ENCODE assay signal across 1 cellular context in the genomic region with DNA sequence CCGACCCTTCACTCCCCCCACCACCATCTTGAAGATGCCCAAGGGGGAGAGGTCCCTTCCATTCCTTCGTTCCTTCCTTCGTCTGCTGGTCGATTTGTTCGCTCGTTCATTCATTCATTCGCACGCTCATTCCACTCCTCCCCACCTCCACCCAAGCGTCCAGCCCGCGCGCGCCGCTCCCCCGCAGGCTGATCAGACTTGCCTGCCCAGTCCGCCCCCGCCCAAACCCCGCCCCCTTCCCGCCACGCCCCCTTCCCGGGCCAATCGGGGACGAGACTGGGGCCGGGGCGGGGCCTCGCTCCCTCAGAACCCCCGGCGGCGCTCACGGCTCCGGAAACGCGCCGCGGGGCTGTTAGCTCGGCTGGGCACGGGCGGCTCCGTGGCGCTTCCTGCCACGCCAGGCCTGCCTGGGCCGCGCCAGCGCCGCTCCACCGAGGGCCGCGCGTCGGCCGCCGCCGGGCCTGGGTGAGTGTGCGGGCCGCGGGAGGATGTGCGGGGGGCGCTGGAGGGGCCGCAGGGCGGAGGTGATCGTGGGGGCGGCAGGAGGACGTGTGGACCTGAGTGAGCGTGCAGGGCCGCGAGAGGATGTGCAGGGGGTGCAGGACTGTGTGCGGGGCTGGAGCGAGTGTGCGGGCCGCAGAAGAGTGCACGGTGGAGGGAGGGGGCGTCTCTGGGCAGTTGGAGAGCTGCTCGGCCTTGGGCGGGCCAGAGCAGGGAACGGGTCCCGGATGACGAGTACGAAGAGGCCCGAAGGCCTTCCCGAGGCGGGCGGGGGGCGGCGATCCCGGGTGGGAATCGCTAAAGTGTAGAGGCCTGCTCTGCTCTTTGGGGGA.
TF ChIP-seq lines count a peak whose summit lies in the region.

A gene with protein sequence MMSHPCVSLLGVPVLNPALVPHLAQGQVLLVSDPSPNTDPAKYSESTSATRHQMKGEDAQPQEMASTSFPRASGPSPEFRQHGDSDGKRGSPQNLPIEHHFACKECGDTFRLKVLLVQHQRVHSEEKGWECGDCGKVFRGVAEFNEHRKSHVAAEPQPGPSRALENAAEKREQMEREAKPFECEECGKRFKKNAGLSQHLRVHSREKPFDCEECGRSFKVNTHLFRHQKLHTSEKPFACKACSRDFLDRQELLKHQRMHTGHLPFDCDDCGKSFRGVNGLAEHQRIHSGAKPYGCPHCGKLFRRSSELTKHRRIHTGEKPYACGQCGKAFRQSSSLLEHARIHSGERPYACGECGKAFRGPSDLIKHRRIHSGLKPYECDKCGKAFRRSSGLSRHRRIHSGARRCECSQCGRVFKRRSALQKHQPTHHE (plus strand): TSS at position 333 of the 833 bp plus-strand sequence. CDS start 2,527 bp downstream, outside the sequence.

TF ChIP-seq in K562, 482 proteins besides CTCF, POLR2A, EP300 and RAD21 (continued from another document and continues in another):
- TF ChIP-seq L3MBTL2 (IDR thresholded peaks at IDR 0.05) (peak; percentile 46; the same call in 1 of the 2 replicates), KHSRP (IDR thresholded peaks at IDR 0.05) (no peak), KAT8 (IDR thresholded peaks at IDR 0.05; ENCODE audit: low read depth) (no peak), NR3C1 (CRISPR knock-in tag; IDR thresholded peaks at IDR 0.05) (no peak), ATF7 (IDR thresholded peaks at IDR 0.05) (no peak), IRF2 (CRISPR knock-in tag; IDR thresholded peaks at IDR 0.05) (no peak), ZNF24 (IDR thresholded peaks at IDR 0.05) (peak; percentile 98), BMI1 (IDR thresholded peaks at IDR 0.05; ENCODE audit: low read length) (no peak), LARP7 (IDR thresholded peaks at IDR 0.05) (peak; percentile 85; the same call in 1 of the 2 replicates), ZFP30 (CRISPR knock-in tag; IDR thresholded peaks at IDR 0.05; ENCODE audit: borderline replicate concordance) (no peak), MCM5 (IDR thresholded peaks at IDR 0.05; ENCODE audit: low read depth) (no peak), PTTG1 (tag; IDR thresholded peaks at IDR 0.05; ENCODE audit: low read depth) (no peak), GTF2F1 (IDR thresholded peaks at IDR 0.05; ENCODE audit: low read depth, low read length) (no peak), HSF4 (CRISPR knock-in tag; IDR thresholded peaks at IDR 0.05; ENCODE audit: borderline replicate concordance) (no peak), RB1 (IDR thresholded peaks at IDR 0.05; ENCODE audit: low read depth) (0 out of 2 replicates have a peak, but pooled peaks have one; percentile 41), PHF20 (IDR thresholded peaks at IDR 0.05; ENCODE audit: partially characterized antibody) (no peak), ELF1 (tag; IDR thresholded peaks at IDR 0.05) (peak; percentile 56), TCF7L2 (IDR thresholded peaks at IDR 0.05; ENCODE audit: low read depth, low read length) (no peak), NR2C1 (IDR thresholded peaks at IDR 0.05) (no peak), NR2C1 (tag; IDR thresholded peaks at IDR 0.05) (no peak), RBBP5 (IDR thresholded peaks at IDR 0.05; ENCODE audit: borderline replicate concordance, insufficient read depth, low read length, poor library complexity, severe bottlenecking) (peak; percentile 72), NONO (IDR thresholded peaks at IDR 0.05; ENCODE audit: low read depth in 2 of 2, low read length in 1 of 2) (peak; percentile 72 to 77; a peak in 3 of 4 replicates), CBFB (CRISPR knock-in tag; IDR thresholded peaks at IDR 0.05) (no peak), NCOA4 (IDR thresholded peaks at IDR 0.05; ENCODE audit: partially characterized antibody) (no peak), EP400 (IDR thresholded peaks at IDR 0.05) (no peak), XRCC5 (IDR thresholded peaks at IDR 0.05; ENCODE audit: low read depth, low read length) (no peak), ZNF695 (CRISPR knock-in tag; IDR thresholded peaks at IDR 0.05) (no peak), FOSL1 (tag; conservative IDR thresholded peaks at IDR 0.05) (no peak), NFIX (CRISPR knock-in tag; IDR thresholded peaks at IDR 0.05; ENCODE audit: low read depth) (no peak), ZNF41 (CRISPR knock-in tag; conservative IDR thresholded peaks at IDR 0.05) (no peak), HDAC2 (IDR thresholded peaks at IDR 0.05) (no peak), CCNT2 (IDR thresholded peaks at IDR 0.05; ENCODE audit: borderline replicate concordance, extremely low read depth, insufficient read length, low read depth, low read length) (peak; percentile 25), NBN (IDR thresholded peaks at IDR 0.05; ENCODE audit: low read depth) (no peak), TRIM24 (IDR thresholded peaks at IDR 0.05) (no peak), ZNF707 (CRISPR knock-in tag; conservative IDR thresholded peaks at IDR 0.05) (no peak), ZSCAN32 (CRISPR knock-in tag; IDR thresholded peaks at IDR 0.05) (no peak), ZNF778 (CRISPR knock-in tag; IDR thresholded peaks at IDR 0.05) (no peak), RAD51 (IDR thresholded peaks at IDR 0.05; ENCODE audit: borderline replicate concordance, low read depth) (no peak), LEF1 (IDR thresholded peaks at IDR 0.05) (no peak)
- TF ChIP-seq, protein P1, sequence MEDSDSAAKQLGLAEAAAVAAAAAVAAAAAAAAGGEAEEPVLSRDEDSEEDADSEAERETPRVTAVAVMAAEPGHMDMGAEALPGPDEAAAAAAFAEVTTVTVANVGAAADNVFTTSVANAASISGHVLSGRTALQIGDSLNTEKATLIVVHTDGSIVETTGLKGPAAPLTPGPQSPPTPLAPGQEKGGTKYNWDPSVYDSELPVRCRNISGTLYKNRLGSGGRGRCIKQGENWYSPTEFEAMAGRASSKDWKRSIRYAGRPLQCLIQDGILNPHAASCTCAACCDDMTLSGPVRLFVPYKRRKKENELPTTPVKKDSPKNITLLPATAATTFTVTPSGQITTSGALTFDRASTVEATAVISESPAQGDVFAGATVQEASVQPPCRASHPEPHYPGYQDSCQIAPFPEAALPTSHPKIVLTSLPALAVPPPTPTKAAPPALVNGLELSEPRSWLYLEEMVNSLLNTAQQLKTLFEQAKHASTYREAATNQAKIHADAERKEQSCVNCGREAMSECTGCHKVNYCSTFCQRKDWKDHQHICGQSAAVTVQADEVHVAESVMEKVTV (CRISPR knock-in tag; IDR thresholded peaks at IDR 0.05): no peak
- TF ChIP-seq, protein P2, sequence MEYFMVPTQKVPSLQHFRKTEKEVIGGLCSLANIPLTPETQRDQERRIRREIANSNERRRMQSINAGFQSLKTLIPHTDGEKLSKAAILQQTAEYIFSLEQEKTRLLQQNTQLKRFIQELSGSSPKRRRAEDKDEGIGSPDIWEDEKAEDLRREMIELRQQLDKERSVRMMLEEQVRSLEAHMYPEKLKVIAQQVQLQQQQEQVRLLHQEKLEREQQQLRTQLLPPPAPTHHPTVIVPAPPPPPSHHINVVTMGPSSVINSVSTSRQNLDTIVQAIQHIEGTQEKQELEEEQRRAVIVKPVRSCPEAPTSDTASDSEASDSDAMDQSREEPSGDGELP (CRISPR knock-in tag; IDR thresholded peaks at IDR 0.05; ENCODE audit: borderline replicate concordance): no peak
- TF ChIP-seq, protein P3, sequence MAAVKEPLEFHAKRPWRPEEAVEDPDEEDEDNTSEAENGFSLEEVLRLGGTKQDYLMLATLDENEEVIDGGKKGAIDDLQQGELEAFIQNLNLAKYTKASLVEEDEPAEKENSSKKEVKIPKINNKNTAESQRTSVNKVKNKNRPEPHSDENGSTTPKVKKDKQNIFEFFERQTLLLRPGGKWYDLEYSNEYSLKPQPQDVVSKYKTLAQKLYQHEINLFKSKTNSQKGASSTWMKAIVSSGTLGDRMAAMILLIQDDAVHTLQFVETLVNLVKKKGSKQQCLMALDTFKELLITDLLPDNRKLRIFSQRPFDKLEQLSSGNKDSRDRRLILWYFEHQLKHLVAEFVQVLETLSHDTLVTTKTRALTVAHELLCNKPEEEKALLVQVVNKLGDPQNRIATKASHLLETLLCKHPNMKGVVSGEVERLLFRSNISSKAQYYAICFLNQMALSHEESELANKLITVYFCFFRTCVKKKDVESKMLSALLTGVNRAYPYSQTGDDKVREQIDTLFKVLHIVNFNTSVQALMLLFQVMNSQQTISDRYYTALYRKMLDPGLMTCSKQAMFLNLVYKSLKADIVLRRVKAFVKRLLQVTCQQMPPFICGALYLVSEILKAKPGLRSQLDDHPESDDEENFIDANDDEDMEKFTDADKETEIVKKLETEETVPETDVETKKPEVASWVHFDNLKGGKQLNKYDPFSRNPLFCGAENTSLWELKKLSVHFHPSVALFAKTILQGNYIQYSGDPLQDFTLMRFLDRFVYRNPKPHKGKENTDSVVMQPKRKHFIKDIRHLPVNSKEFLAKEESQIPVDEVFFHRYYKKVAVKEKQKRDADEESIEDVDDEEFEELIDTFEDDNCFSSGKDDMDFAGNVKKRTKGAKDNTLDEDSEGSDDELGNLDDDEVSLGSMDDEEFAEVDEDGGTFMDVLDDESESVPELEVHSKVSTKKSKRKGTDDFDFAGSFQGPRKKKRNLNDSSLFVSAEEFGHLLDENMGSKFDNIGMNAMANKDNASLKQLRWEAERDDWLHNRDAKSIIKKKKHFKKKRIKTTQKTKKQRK (IDR thresholded peaks at IDR 0.05; ENCODE audit: borderline replicate concordance, low read depth, low read length): no peak
- TF ChIP-seq, protein P4, sequence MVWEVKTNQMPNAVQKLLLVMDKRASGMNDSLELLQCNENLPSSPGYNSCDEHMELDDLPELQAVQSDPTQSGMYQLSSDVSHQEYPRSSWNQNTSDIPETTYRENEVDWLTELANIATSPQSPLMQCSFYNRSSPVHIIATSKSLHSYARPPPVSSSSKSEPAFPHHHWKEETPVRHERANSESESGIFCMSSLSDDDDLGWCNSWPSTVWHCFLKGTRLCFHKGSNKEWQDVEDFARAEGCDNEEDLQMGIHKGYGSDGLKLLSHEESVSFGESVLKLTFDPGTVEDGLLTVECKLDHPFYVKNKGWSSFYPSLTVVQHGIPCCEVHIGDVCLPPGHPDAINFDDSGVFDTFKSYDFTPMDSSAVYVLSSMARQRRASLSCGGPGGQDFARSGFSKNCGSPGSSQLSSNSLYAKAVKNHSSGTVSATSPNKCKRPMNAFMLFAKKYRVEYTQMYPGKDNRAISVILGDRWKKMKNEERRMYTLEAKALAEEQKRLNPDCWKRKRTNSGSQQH (CRISPR knock-in tag; IDR thresholded peaks at IDR 0.05): 0 out of 2 replicates have a peak, but pooled peaks have one; percentile 49
- TF ChIP-seq, protein P5, sequence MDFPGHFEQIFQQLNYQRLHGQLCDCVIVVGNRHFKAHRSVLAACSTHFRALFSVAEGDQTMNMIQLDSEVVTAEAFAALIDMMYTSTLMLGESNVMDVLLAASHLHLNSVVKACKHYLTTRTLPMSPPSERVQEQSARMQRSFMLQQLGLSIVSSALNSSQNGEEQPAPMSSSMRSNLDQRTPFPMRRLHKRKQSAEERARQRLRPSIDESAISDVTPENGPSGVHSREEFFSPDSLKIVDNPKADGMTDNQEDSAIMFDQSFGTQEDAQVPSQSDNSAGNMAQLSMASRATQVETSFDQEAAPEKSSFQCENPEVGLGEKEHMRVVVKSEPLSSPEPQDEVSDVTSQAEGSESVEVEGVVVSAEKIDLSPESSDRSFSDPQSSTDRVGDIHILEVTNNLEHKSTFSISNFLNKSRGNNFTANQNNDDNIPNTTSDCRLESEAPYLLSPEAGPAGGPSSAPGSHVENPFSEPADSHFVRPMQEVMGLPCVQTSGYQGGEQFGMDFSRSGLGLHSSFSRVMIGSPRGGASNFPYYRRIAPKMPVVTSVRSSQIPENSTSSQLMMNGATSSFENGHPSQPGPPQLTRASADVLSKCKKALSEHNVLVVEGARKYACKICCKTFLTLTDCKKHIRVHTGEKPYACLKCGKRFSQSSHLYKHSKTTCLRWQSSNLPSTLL (IDR thresholded peaks at IDR 0.05): no peak
- TF ChIP-seq, protein P6, sequence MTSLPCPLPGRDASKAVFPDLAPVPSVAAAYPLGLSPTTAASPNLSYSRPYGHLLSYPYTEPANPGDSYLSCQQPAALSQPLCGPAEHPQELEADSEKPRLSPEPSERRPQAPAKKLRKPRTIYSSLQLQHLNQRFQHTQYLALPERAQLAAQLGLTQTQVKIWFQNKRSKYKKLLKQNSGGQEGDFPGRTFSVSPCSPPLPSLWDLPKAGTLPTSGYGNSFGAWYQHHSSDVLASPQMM (CRISPR knock-in tag; IDR thresholded peaks at IDR 0.05): no peak
- TF ChIP-seq, protein P7, sequence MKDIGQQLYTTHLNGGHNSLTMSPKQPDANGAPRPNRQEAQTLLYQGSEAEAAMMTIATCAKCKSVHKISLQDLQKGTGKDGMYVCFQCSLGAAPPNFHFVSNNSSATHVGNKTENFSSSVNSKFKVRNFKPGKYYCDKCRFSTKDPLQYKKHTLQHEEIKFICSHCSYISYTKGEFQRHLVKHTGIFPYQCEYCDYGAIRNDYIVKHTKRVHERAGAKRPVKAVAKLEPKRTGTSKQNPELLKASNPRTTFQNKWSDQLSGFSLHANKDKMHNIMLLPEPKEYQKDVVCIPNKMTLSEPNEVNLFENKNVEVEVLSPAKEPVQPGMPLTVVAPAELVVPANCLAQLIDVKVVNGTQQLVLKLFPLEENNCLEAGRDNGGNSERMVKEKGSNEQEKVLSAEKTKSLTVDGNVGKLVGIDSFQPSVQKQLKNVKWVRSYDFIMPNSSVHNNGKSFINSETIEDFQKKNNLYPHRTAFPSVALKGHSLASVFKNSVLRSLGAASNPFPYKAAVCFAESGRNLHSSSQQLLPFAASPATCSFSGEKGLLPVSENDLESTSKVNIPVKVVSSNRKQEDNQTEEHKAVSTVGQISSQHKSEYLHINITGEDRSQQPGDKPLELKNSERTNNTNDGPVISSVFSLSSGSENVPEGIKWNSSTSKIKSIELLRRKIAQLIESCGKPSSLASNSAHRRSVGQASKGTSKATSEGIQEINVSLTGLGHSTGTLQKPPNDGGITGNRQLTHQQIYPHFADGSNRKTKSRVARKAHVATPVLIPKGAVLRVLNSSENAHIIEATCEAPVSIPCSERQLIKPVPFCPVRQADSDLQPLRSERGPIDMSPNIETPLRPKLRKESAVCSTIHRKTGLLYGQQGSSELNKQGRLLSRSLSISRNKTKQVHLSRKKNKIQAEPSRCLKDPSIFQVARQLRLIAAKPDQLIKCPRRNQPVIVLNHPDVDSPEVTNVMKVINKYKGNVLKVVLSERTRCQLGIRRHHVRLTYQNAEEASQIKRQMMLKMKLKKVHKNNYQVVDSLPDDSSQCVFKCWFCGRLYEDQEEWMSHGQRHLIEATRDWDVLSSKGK (CRISPR knock-in tag; IDR thresholded peaks at IDR 0.05): no peak
